ENCODE assay signal across 1 cellular context in the genomic region with DNA sequence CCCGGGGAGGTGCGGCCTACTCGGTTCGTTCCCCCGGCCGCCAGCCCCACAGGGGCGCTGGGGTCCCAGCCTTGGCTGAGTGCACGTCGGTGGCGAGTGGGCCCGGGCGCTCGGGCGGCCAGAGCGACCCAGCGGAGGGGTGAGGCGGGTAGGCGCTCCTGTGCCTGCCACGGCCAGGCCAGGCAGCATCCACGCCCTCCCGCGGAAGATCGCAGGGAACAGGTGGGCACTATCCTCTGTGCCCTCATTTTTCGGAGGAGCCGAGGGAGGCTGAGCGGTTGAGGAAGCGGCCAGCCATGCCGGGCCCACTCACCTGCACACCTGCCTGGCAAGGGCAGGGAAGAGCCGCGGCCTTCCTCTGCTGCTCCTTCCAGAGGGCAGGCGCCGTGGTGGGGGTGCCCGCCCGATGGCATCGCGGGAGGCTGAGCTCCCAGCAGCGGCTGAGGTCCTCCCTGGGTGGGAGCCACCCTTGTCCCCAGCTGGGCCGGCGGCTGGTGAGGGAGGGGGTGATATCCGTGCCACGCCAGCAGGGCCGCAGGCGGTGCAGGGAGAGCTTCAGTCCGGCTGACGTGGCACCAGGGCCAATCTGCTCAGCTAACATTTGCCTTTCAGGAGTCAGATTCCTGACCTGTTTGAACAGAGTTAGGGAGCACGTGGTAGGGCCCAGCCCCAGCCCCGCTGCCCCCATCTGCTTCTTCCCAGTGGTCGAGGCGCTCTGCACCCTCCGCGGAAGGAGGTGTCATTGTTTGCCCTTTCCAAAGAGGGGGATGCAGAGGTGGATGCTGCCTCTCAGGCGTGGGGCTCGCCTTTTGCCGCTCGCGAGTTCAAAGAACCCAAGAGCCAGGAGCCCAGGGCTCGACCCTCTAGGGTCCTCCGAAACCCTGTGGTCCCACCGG.
TF ChIP-seq lines count a peak whose summit lies in the region.

No MANE protein-coding gene starts in this region.

TF ChIP-seq in HepG2, 621 proteins besides CTCF, POLR2A, EP300 and RAD21 (continued from another document and continues in another):
- TF ChIP-seq, protein P1, sequence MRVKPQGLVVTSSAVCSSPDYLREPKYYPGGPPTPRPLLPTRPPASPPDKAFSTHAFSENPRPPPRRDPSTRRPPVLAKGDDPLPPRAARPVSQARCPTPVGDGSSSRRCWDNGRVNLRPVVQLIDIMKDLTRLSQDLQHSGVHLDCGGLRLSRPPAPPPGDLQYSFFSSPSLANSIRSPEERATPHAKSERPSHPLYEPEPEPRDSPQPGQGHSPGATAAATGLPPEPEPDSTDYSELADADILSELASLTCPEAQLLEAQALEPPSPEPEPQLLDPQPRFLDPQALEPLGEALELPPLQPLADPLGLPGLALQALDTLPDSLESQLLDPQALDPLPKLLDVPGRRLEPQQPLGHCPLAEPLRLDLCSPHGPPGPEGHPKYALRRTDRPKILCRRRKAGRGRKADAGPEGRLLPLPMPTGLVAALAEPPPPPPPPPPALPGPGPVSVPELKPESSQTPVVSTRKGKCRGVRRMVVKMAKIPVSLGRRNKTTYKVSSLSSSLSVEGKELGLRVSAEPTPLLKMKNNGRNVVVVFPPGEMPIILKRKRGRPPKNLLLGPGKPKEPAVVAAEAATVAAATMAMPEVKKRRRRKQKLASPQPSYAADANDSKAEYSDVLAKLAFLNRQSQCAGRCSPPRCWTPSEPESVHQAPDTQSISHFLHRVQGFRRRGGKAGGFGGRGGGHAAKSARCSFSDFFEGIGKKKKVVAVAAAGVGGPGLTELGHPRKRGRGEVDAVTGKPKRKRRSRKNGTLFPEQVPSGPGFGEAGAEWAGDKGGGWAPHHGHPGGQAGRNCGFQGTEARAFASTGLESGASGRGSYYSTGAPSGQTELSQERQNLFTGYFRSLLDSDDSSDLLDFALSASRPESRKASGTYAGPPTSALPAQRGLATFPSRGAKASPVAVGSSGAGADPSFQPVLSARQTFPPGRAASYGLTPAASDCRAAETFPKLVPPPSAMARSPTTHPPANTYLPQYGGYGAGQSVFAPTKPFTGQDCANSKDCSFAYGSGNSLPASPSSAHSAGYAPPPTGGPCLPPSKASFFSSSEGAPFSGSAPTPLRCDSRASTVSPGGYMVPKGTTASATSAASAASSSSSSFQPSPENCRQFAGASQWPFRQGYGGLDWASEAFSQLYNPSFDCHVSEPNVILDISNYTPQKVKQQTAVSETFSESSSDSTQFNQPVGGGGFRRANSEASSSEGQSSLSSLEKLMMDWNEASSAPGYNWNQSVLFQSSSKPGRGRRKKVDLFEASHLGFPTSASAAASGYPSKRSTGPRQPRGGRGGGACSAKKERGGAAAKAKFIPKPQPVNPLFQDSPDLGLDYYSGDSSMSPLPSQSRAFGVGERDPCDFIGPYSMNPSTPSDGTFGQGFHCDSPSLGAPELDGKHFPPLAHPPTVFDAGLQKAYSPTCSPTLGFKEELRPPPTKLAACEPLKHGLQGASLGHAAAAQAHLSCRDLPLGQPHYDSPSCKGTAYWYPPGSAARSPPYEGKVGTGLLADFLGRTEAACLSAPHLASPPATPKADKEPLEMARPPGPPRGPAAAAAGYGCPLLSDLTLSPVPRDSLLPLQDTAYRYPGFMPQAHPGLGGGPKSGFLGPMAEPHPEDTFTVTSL (CRISPR knock-in tag; IDR thresholded peaks at IDR 0.05; ENCODE audit: borderline replicate concordance): no peak
- TF ChIP-seq EHMT2 (IDR thresholded peaks at IDR 0.05; ENCODE audit: borderline replicate concordance, low read depth, low read length): no peak
- TF ChIP-seq, protein P2, sequence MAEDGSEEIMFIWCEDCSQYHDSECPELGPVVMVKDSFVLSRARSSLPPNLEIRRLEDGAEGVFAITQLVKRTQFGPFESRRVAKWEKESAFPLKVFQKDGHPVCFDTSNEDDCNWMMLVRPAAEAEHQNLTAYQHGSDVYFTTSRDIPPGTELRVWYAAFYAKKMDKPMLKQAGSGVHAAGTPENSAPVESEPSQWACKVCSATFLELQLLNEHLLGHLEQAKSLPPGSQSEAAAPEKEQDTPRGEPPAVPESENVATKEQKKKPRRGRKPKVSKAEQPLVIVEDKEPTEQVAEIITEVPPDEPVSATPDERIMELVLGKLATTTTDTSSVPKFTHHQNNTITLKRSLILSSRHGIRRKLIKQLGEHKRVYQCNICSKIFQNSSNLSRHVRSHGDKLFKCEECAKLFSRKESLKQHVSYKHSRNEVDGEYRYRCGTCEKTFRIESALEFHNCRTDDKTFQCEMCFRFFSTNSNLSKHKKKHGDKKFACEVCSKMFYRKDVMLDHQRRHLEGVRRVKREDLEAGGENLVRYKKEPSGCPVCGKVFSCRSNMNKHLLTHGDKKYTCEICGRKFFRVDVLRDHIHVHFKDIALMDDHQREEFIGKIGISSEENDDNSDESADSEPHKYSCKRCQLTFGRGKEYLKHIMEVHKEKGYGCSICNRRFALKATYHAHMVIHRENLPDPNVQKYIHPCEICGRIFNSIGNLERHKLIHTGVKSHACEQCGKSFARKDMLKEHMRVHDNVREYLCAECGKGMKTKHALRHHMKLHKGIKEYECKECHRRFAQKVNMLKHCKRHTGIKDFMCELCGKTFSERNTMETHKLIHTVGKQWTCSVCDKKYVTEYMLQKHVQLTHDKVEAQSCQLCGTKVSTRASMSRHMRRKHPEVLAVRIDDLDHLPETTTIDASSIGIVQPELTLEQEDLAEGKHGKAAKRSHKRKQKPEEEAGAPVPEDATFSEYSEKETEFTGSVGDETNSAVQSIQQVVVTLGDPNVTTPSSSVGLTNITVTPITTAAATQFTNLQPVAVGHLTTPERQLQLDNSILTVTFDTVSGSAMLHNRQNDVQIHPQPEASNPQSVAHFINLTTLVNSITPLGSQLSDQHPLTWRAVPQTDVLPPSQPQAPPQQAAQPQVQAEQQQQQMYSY (CRISPR knock-in tag; IDR thresholded peaks at IDR 0.05): 0 out of 2 replicates have a peak, but pooled peaks have one; percentile 11
- TF ChIP-seq ZNF329 (CRISPR knock-in tag; IDR thresholded peaks at IDR 0.05; ENCODE audit: low read depth): no peak
- TF ChIP-seq, protein P3, sequence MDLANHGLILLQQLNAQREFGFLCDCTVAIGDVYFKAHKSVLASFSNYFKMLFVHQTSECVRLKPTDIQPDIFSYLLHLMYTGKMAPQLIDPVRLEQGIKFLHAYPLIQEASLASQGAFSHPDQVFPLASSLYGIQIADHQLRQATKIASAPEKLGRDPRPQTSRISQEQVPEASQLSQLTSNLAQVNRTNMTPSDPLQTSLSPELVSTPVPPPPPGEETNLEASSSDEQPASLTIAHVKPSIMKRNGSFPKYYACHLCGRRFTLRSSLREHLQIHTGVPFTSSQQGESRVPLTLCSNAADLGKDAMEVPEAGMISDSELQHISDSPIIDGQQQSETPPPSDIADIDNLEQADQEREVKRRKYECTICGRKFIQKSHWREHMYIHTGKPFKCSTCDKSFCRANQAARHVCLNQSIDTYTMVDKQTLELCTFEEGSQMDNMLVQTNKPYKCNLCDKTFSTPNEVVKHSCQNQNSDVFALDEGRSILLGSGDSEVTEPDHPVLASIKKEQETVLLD (CRISPR knock-in tag; IDR thresholded peaks at IDR 0.05; ENCODE audit: low read depth): no peak
- TF ChIP-seq MTF1 (CRISPR knock-in tag; IDR thresholded peaks at IDR 0.05): no peak
- TF ChIP-seq, protein P4, sequence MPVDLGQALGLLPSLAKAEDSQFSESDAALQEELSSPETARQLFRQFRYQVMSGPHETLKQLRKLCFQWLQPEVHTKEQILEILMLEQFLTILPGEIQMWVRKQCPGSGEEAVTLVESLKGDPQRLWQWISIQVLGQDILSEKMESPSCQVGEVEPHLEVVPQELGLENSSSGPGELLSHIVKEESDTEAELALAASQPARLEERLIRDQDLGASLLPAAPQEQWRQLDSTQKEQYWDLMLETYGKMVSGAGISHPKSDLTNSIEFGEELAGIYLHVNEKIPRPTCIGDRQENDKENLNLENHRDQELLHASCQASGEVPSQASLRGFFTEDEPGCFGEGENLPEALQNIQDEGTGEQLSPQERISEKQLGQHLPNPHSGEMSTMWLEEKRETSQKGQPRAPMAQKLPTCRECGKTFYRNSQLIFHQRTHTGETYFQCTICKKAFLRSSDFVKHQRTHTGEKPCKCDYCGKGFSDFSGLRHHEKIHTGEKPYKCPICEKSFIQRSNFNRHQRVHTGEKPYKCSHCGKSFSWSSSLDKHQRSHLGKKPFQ (CRISPR knock-in tag; IDR thresholded peaks at IDR 0.05; ENCODE audit: insufficient replicate concordance): no peak
- no peak for TF ChIP-seq PHF20 (CRISPR knock-in tag; IDR thresholded peaks at IDR 0.05)
- TF ChIP-seq NFRKB (IDR thresholded peaks at IDR 0.05): no peak
- TF ChIP-seq, protein P5, sequence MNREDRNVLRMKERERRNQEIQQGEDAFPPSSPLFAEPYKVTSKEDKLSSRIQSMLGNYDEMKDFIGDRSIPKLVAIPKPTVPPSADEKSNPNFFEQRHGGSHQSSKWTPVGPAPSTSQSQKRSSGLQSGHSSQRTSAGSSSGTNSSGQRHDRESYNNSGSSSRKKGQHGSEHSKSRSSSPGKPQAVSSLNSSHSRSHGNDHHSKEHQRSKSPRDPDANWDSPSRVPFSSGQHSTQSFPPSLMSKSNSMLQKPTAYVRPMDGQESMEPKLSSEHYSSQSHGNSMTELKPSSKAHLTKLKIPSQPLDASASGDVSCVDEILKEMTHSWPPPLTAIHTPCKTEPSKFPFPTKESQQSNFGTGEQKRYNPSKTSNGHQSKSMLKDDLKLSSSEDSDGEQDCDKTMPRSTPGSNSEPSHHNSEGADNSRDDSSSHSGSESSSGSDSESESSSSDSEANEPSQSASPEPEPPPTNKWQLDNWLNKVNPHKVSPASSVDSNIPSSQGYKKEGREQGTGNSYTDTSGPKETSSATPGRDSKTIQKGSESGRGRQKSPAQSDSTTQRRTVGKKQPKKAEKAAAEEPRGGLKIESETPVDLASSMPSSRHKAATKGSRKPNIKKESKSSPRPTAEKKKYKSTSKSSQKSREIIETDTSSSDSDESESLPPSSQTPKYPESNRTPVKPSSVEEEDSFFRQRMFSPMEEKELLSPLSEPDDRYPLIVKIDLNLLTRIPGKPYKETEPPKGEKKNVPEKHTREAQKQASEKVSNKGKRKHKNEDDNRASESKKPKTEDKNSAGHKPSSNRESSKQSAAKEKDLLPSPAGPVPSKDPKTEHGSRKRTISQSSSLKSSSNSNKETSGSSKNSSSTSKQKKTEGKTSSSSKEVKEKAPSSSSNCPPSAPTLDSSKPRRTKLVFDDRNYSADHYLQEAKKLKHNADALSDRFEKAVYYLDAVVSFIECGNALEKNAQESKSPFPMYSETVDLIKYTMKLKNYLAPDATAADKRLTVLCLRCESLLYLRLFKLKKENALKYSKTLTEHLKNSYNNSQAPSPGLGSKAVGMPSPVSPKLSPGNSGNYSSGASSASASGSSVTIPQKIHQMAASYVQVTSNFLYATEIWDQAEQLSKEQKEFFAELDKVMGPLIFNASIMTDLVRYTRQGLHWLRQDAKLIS (CRISPR knock-in tag; IDR thresholded peaks at IDR 0.05): no peak
- TF ChIP-seq, protein P6, sequence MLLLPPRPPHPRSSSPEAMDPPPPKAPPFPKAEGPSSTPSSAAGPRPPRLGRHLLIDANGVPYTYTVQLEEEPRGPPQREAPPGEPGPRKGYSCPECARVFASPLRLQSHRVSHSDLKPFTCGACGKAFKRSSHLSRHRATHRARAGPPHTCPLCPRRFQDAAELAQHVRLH (CRISPR knock-in tag; IDR thresholded peaks at IDR 0.05; ENCODE audit: borderline replicate concordance, low read depth): 0 out of 2 replicates have a peak, but pooled peaks have one; percentile 8
- TF ChIP-seq MYC (CRISPR knock-in tag; IDR thresholded peaks at IDR 0.05; ENCODE audit: borderline replicate concordance): peak; percentile 52; the same call in 1 of the 2 replicates
- no peak for TF ChIP-seq ZNF841 (CRISPR knock-in tag; IDR thresholded peaks at IDR 0.05; ENCODE audit: borderline replicate concordance)
- no peak; the same call in 1 of the 2 replicates for TF ChIP-seq ZNF256 (CRISPR knock-in tag; conservative IDR thresholded peaks at IDR 0.05)
- TF ChIP-seq ZFP62 (CRISPR knock-in tag; IDR thresholded peaks at IDR 0.05): no peak
- TF ChIP-seq RFXAP (CRISPR knock-in tag; IDR thresholded peaks at IDR 0.05; ENCODE audit: borderline replicate concordance): no peak
- TF ChIP-seq SUZ12 (IDR thresholded peaks at IDR 0.05; ENCODE audit: low read depth, low read length): no peak
- TF ChIP-seq HNRNPUL1 (IDR thresholded peaks at IDR 0.05; ENCODE audit: low read depth, low read length): no peak
- TF ChIP-seq, protein P7, sequence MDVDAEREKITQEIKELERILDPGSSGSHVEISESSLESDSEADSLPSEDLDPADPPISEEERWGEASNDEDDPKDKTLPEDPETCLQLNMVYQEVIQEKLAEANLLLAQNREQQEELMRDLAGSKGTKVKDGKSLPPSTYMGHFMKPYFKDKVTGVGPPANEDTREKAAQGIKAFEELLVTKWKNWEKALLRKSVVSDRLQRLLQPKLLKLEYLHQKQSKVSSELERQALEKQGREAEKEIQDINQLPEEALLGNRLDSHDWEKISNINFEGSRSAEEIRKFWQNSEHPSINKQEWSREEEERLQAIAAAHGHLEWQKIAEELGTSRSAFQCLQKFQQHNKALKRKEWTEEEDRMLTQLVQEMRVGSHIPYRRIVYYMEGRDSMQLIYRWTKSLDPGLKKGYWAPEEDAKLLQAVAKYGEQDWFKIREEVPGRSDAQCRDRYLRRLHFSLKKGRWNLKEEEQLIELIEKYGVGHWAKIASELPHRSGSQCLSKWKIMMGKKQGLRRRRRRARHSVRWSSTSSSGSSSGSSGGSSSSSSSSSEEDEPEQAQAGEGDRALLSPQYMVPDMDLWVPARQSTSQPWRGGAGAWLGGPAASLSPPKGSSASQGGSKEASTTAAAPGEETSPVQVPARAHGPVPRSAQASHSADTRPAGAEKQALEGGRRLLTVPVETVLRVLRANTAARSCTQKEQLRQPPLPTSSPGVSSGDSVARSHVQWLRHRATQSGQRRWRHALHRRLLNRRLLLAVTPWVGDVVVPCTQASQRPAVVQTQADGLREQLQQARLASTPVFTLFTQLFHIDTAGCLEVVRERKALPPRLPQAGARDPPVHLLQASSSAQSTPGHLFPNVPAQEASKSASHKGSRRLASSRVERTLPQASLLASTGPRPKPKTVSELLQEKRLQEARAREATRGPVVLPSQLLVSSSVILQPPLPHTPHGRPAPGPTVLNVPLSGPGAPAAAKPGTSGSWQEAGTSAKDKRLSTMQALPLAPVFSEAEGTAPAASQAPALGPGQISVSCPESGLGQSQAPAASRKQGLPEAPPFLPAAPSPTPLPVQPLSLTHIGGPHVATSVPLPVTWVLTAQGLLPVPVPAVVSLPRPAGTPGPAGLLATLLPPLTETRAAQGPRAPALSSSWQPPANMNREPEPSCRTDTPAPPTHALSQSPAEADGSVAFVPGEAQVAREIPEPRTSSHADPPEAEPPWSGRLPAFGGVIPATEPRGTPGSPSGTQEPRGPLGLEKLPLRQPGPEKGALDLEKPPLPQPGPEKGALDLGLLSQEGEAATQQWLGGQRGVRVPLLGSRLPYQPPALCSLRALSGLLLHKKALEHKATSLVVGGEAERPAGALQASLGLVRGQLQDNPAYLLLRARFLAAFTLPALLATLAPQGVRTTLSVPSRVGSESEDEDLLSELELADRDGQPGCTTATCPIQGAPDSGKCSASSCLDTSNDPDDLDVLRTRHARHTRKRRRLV (CRISPR knock-in tag; IDR thresholded peaks at IDR 0.05): no peak
- TF ChIP-seq SMYD3 (CRISPR knock-in tag; IDR thresholded peaks at IDR 0.05): no peak
- TF ChIP-seq ELF4 (CRISPR knock-in tag; IDR thresholded peaks at IDR 0.05; ENCODE audit: borderline replicate concordance): no peak
- no peak; the same call in 1 of the 2 replicates for TF ChIP-seq ZNF20 (CRISPR knock-in tag; IDR thresholded peaks at IDR 0.05)
- TF ChIP-seq THAP11 (CRISPR knock-in tag; IDR thresholded peaks at IDR 0.05): no peak
- TF ChIP-seq TBX3 (IDR thresholded peaks at IDR 0.05; ENCODE audit: borderline replicate concordance): no peak
- TF ChIP-seq TMF1 (CRISPR knock-in tag; IDR thresholded peaks at IDR 0.05; ENCODE audit: low read depth): no peak
- TF ChIP-seq NCOA5 (CRISPR knock-in tag; IDR thresholded peaks at IDR 0.05): no peak
- TF ChIP-seq ZNF615 (CRISPR knock-in tag; IDR thresholded peaks at IDR 0.05; ENCODE audit: borderline replicate concordance): no peak
- no peak for TF ChIP-seq ZNF337 (CRISPR knock-in tag; IDR thresholded peaks at IDR 0.05; ENCODE audit: borderline replicate concordance, low read depth)
- no peak for TF ChIP-seq ZNF629 (CRISPR knock-in tag; conservative IDR thresholded peaks at IDR 0.05)
- TF ChIP-seq CBX1 (IDR thresholded peaks at IDR 0.05; ENCODE audit: low read depth): no peak
- TF ChIP-seq ZBTB21 (CRISPR knock-in tag; IDR thresholded peaks at IDR 0.05): no peak
- TF ChIP-seq SRY (CRISPR knock-in tag; IDR thresholded peaks at IDR 0.05): no peak
